Comparison of ENCODE assay signal across 11 cellular contexts in genomic region chr20:38145094-38146075, GRCh38. TPM values are rescaled to one million over a fixed set of nuclear protein-coding genes. Genes with fewer than 3 reads are reported as not detected.
DNase-seq lines count a peak whose midpoint lies in the region; ATAC-seq and TF ChIP-seq lines count a peak whose summit lies in the region.
"Had no signal": no experiment of that assay in that cellular context is flagged by ENCODE, and none has a peak within 500 bp of the region (broad histone marks: within the 10 kb centered on the region; RNA-seq: fewer than 3 reads in every experiment).

No MANE protein-coding gene starts in this region.

- TF ChIP-seq CTCF in coronary artery (IDR thresholded peaks at IDR 0.05) (no peak), right lobe of liver (IDR thresholded peaks at IDR 0.05) (no peak), upper lobe of left lung (IDR thresholded peaks at IDR 0.05) (no peak)

- DNase-seq in MG63 (peak; percentile 83), coronary artery (ENCODE audit: low spot score) (no peak), right lobe of liver (peak in 1 of 3 donors; percentile 61), upper lobe of left lung (no peak), T-helper 2 cell (no peak), COLO829 (ENCODE audit: low spot score) (no peak)
- DNase-seq: cerebellar nuclear complex; KG1; NCI-H510A treated with DMSO at 0.1 percent for 48 hours; stimulated activated naive CD8-positive, alpha-beta T cell treated with anti-CD3 and anti-CD28 coated beads, Interleukin-15, Interleukin-2, amounts not matched to agents 100 U/mL and 50 U/mL, for 24 hours had no signal

- TF ChIP-seq EP300 in upper lobe of left lung (IDR thresholded peaks at IDR 0.05) = no peak

- peak in 3 of 4 donors; percentile 3 to 29 (median 10) for ATAC-seq in right lobe of liver
- ATAC-seq in upper lobe of left lung (ENCODE audit: low FRiP score in 2 of 2) = no peak
- ATAC-seq in HG02970 (IDR thresholded peaks at IDR 0.05; ENCODE audit: low FRiP score, unreplicated experiment) = no peak
- ATAC-seq: stimulated activated naive CD8-positive, alpha-beta T cell treated with anti-CD3 and anti-CD28 coated beads, Interleukin-15, Interleukin-2, amounts not matched to agents 100 U/mL and 50 U/mL, for 24 hours had no signal

- peak overlapping the region; percentile 86 to 89 for H3K27ac ChIP-seq in coronary artery
- peak overlapping the region; percentile 82 to 91 (median 86) for H3K27ac ChIP-seq in right lobe of liver
- H3K27ac ChIP-seq in upper lobe of left lung = peak overlapping the region; percentile 73 to 88 (median 86)

- intact Hi-C loops in right lobe of liver (cut with DNase I) = no loop called here

- H3K36me3 ChIP-seq in MG63 (peaks cover 50% of the 10 kb centered on the region), right lobe of liver (peaks cover 14 to 42% (median 16%) of the 10 kb centered on the region in 4 donors), upper lobe of left lung (peaks cover 5 to 88% (median 41%) of the 10 kb centered on the region in 4 donors)

- 36% methylated on average over 11 of the region's 12 CpGs for WGBS in right lobe of liver (ENCODE audit: insufficient coverage, low coverage, low lambda C conversion rate, missing lambda C conversion rate)
- WGBS in upper lobe of left lung, 2 donors = 70 to 83% methylated on average over 12 of the region's 12 CpGs

- no peak overlapping the region for H3K4me3 ChIP-seq in MG63
- no peak overlapping the region for H3K4me3 ChIP-seq in coronary artery
- H3K4me3 ChIP-seq in right lobe of liver = peak overlapping the region in 1 of 3 donors; percentile 29
- no peak overlapping the region for H3K4me3 ChIP-seq in upper lobe of left lung

- peaks cover 0 to 60% (median 29%) of the 10 kb centered on the region in 4 donors for H3K4me1 ChIP-seq in right lobe of liver
- H3K4me1 ChIP-seq in upper lobe of left lung = peaks cover 43 to 59% (median 56%) of the 10 kb centered on the region in 4 donors

- H3K9me3 ChIP-seq in MG63 = no peaks in the 10 kb centered on the region
- H3K9me3 ChIP-seq in right lobe of liver = no peaks in the 10 kb centered on the region
- no peaks in the 10 kb centered on the region for H3K9me3 ChIP-seq in upper lobe of left lung

- TF ChIP-seq POLR2A in right lobe of liver (IDR thresholded peaks at IDR 0.05) = peak; percentile 25
- TF ChIP-seq POLR2A in upper lobe of left lung (IDR thresholded peaks at IDR 0.05) = no peak

- H3K27me3 ChIP-seq in MG63 (no peaks in the 10 kb centered on the region), right lobe of liver (no peaks in the 10 kb centered on the region), upper lobe of left lung (no peaks in the 10 kb centered on the region)

RNA-seq across cellular contexts. Expression of gene TGM2, which starts 19.7 kb away (rescaled TPM):
- 82.5 and 111 TPM in 2 replicates for total RNA-seq in MG63 (2014; rRNA removed; shearing (Covaris generic); ENCODE audit: low replicate concordance)
- 100 to 1,000 TPM; 135 to 940 (median 474) TPM for total RNA-seq in right lobe of liver
- total RNA-seq in upper lobe of left lung = 100 to 1,000 TPM in 5 of 6 donors, 10 to 100 TPM in 1; 98.7 to 469 (median 290) TPM

Comparison
In these comparisons a context has a peak if more than half of its experiments do, and no peak if none do; other contexts are left out.
1. ATAC-seq: peak in right lobe of liver (3 of 4); none in upper lobe of left lung (0 of 2) and HG02970 (single experiment).
2. Peak in every context shown above with its lines, with median percentiles within 50 percentile points of each other: H3K27ac ChIP-seq.